8 cellular contexts compared by ENCODE assay signal in the genomic region with DNA sequence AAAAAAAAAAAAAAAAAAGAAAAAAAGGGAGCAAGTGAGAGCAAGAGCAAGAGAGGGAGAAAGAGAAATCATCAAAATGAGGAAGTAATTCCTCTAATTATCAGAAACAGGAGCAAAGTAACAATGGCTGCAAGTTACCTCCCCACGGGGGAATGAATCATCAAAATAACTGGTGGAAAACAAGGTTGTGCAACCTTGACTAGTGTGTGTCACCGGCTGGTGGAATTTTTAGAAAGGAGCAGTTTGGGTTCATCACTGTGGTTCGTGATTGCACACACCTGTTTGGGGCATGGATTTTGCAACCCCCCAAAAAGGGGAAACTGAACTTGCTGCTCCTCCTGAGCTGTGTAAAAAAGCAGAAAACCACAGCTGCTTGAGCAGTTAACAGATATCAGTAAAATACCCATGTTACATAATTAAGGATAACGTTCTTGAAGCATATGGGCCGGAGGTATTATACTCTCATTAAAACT.
A peak's percentile ranks its signal among the peaks of the same experiment; 100 is the strongest.
DNase-seq lines count a peak whose midpoint lies in the region; ATAC-seq and TF ChIP-seq lines count a peak whose summit lies in the region.

No MANE protein-coding gene starts in this region.

- peak overlapping the region; percentile 13; the same call in 1 of the 2 replicates for H3K4me2 ChIP-seq in KMS-11

- H3K4me1 ChIP-seq in KMS-11 (ENCODE audit: low read depth, poor library complexity, severe bottlenecking): peaks cover 17% of the 10 kb centered on the region

- H3K4me3 Mint-ChIP-seq in naive B cell: peak overlapping the region; percentile 22 to 78 (median 65)

- H3K36me3 ChIP-seq in KMS-11 (ENCODE audit: insufficient read depth) (no peaks in the 10 kb centered on the region), brain microvascular endothelial cell (replicated peaks) (no peaks in the 10 kb centered on the region)

- H3K36me3 Mint-ChIP-seq in naive B cell: no peaks in the 10 kb centered on the region

- no peaks in the 10 kb centered on the region for H3K79me2 ChIP-seq in KMS-11 (ENCODE audit: insufficient read depth, low read depth)

- no peaks in the 10 kb centered on the region for H3K27me3 ChIP-seq in KMS-11 (ENCODE audit: insufficient read depth, low read depth)
- H3K27me3 ChIP-seq in brain microvascular endothelial cell (replicated peaks): no peaks in the 10 kb centered on the region

- ATAC-seq in naive B cell (ENCODE audit: low read depth in 2 of 2) (peak; percentile 82 to 86), GM18858 (IDR thresholded peaks at IDR 0.05; ENCODE audit: unreplicated experiment) (no peak)

- H3K27ac ChIP-seq in KMS-11 (no peak overlapping the region), brain microvascular endothelial cell (no peak overlapping the region)

- no peak overlapping the region for H2AFZ ChIP-seq in KMS-11 (ENCODE audit: low read depth)

- H3K9ac ChIP-seq in KMS-11: no peak overlapping the region

- H3K4me1 Mint-ChIP-seq in naive B cell: peaks cover 44 to 49% (median 47%) of the 10 kb centered on the region in 3 donors

- DNase-seq in EH (ENCODE audit: low read depth): peak; percentile 71
- peak; percentile 52 for DNase-seq in brain microvascular endothelial cell
- peak; percentile 59 for DNase-seq in naive B cell
- no peak for DNase-seq in dedifferentiated amniotic fluid mesenchymal stem cell (ENCODE audit: extremely low spot score)
- DNase-seq in NCI-H187 treated with DMSO at 0.1 percent for 48 hours (lab: John Stamatoyannopoulos, UW): no peak
- DNase-seq in inferior parietal cortex (ENCODE audit: extremely low spot score): no peak

- no peaks in the 10 kb centered on the region for H3K27me3 Mint-ChIP-seq in naive B cell

- TF ChIP-seq CTCF in KMS-11 (conservative IDR thresholded peaks at IDR 0.05; ENCODE audit: low read depth, low read length): no peak
- no peak for TF ChIP-seq CTCF in brain microvascular endothelial cell (IDR thresholded peaks at IDR 0.05; ENCODE audit: low read depth, low read length, missing control alignments)

- H3K4me3 ChIP-seq in KMS-11 (IDR thresholded peaks at IDR 0.05; ENCODE audit: insufficient read depth, low read depth, low read length): no peak overlapping the region
- H3K4me3 ChIP-seq in brain microvascular endothelial cell (ENCODE audit: low read depth, low read length): no peak overlapping the region

- no peaks in the 10 kb centered on the region for H3K9me3 Mint-ChIP-seq in naive B cell

- in situ Hi-C loops in brain microvascular endothelial cell (cut with HindIII; ENCODE audit: low pct_ligation_motif_present, low sequenced_read_pairs): no loop called here

- H4K20me1 ChIP-seq in KMS-11 (ENCODE audit: insufficient read depth): no peaks in the 10 kb centered on the region

- peak overlapping the region in 3 of 6 donors; percentile 68 to 93 (median 71) for H3K27ac Mint-ChIP-seq in naive B cell

Comparison
In these comparisons a context has a peak if more than half of its experiments do, and no peak if none do; other contexts are left out.
1. DNase-seq: peak in EH (single experiment), brain microvascular endothelial cell (single experiment) and naive B cell (single experiment); none in dedifferentiated amniotic fluid mesenchymal stem cell (single experiment), NCI-H187 treated with DMSO at 0.1 percent for 48 hours (single experiment) and inferior parietal cortex (single experiment).